Comparison of ENCODE assay signal across 19 cellular contexts in genomic region chr7:5622746-5623145, GRCh38.
"Had no signal": no experiment of that assay in that cellular context is flagged by ENCODE, and none has a peak within 500 bp of the region (broad histone marks: within the 10 kb centered on the region; RNA-seq: fewer than 3 reads in every experiment).

No MANE protein-coding gene starts in this region.

- H3K27me3 Mint-ChIP-seq: memory B cell; stimulated activated memory B cell treated with anti-CD40 and anti-IgM and Interleukin-4, amounts not matched to agents 10 μg/mL and 1 μg/mL and 100 μg/mL, for 72 hours; stimulated activated naive CD8-positive, alpha-beta T cell treated with anti-CD3 and anti-CD28 coated beads, Interleukin-15, Interleukin-2, amounts not matched to agents 100 ng/mL and 50 ng/mL, for 24 hours had no signal

- H3K4me1 ChIP-seq: colonic mucosa, gastrocnemius medialis, left lung, upper lobe of left lung had no signal

- H3K27me3 ChIP-seq: colonic mucosa, gastrocnemius medialis, left lung, spleen, tibial artery, upper lobe of left lung had no signal

- DNase-seq: colonic mucosa; dermis blood vessel endothelial cell; effector CD4-positive, alpha-beta T cell; endodermal cell; gastrocnemius medialis; islet precursor cell; lower lobe of right lung; spleen; stimulated activated CD4-positive, alpha-beta T cell treated with anti-CD3 and anti-CD28 coated beads, Interleukin-15, amount 100 ng/mL, for 24 hours; stimulated activated CD4-positive, alpha-beta T cell treated with anti-CD3 and anti-CD28 coated beads, Interleukin-1b, Interleukin-23, amount 100 ng/mL, for 48 hours; stimulated activated CD4-positive, alpha-beta T cell treated with anti-CD3 and anti-CD28 coated beads, Interleukin-4, amount 100 ng/mL, for 24 hours; tibial artery had no signal

- H3K9me3 ChIP-seq: colonic mucosa, gastrocnemius medialis, left lung, lower lobe of right lung, spleen, tibial artery, upper lobe of left lung had no signal

- H3K4me3 ChIP-seq: colonic mucosa, gastrocnemius medialis, left lung, lower lobe of right lung, spleen, tibial artery, upper lobe of left lung had no signal

- H3K36me3 ChIP-seq: colonic mucosa had no signal

- H3K27ac ChIP-seq: colonic mucosa, gastrocnemius medialis, left lung, lower lobe of right lung, spleen, tibial artery, upper lobe of left lung had no signal

- H3K4me3 Mint-ChIP-seq: endodermal cell; memory B cell; mesothelial cell of epicardium; nephron; stimulated activated memory B cell treated with anti-CD40 and anti-IgM and Interleukin-4, amounts not matched to agents 10 μg/mL and 1 μg/mL and 100 μg/mL, for 72 hours; stimulated activated naive CD8-positive, alpha-beta T cell treated with anti-CD3 and anti-CD28 coated beads, Interleukin-15, Interleukin-2, amounts not matched to agents 100 ng/mL and 50 ng/mL, for 24 hours had no signal

- H3K9me3 Mint-ChIP-seq: endodermal cell; memory B cell; mesothelial cell of epicardium; nephron; stimulated activated memory B cell treated with anti-CD40 and anti-IgM and Interleukin-4, amounts not matched to agents 10 μg/mL and 1 μg/mL and 100 μg/mL, for 72 hours; stimulated activated naive CD8-positive, alpha-beta T cell treated with anti-CD3 and anti-CD28 coated beads, Interleukin-15, Interleukin-2, amounts not matched to agents 100 ng/mL and 50 ng/mL, for 24 hours had no signal

- H3K27ac Mint-ChIP-seq: endodermal cell; memory B cell; mesothelial cell of epicardium; nephron; stimulated activated memory B cell treated with anti-CD40 and anti-IgM and Interleukin-4, amounts not matched to agents 10 μg/mL and 1 μg/mL and 100 μg/mL, for 72 hours; stimulated activated naive CD8-positive, alpha-beta T cell treated with anti-CD3 and anti-CD28 coated beads, Interleukin-15, Interleukin-2, amounts not matched to agents 100 ng/mL and 50 ng/mL, for 24 hours had no signal
